ENCODE assay signal across 1 cellular context in genomic region chr14:50797250-50798047, GRCh38.
TF ChIP-seq lines count a peak whose summit lies in the region.

No MANE protein-coding gene starts in this region.

TF ChIP-seq in GM12878, 131 proteins besides CTCF, POLR2A, EP300 and RAD21:
- TF ChIP-seq, protein P1, sequence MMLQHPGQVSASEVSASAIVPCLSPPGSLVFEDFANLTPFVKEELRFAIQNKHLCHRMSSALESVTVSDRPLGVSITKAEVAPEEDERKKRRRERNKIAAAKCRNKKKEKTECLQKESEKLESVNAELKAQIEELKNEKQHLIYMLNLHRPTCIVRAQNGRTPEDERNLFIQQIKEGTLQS (IDR thresholded peaks at IDR 0.05; ENCODE audit: borderline replicate concordance, extremely low read depth, low read depth, low read length), result no peak
- TF ChIP-seq, protein P2, sequence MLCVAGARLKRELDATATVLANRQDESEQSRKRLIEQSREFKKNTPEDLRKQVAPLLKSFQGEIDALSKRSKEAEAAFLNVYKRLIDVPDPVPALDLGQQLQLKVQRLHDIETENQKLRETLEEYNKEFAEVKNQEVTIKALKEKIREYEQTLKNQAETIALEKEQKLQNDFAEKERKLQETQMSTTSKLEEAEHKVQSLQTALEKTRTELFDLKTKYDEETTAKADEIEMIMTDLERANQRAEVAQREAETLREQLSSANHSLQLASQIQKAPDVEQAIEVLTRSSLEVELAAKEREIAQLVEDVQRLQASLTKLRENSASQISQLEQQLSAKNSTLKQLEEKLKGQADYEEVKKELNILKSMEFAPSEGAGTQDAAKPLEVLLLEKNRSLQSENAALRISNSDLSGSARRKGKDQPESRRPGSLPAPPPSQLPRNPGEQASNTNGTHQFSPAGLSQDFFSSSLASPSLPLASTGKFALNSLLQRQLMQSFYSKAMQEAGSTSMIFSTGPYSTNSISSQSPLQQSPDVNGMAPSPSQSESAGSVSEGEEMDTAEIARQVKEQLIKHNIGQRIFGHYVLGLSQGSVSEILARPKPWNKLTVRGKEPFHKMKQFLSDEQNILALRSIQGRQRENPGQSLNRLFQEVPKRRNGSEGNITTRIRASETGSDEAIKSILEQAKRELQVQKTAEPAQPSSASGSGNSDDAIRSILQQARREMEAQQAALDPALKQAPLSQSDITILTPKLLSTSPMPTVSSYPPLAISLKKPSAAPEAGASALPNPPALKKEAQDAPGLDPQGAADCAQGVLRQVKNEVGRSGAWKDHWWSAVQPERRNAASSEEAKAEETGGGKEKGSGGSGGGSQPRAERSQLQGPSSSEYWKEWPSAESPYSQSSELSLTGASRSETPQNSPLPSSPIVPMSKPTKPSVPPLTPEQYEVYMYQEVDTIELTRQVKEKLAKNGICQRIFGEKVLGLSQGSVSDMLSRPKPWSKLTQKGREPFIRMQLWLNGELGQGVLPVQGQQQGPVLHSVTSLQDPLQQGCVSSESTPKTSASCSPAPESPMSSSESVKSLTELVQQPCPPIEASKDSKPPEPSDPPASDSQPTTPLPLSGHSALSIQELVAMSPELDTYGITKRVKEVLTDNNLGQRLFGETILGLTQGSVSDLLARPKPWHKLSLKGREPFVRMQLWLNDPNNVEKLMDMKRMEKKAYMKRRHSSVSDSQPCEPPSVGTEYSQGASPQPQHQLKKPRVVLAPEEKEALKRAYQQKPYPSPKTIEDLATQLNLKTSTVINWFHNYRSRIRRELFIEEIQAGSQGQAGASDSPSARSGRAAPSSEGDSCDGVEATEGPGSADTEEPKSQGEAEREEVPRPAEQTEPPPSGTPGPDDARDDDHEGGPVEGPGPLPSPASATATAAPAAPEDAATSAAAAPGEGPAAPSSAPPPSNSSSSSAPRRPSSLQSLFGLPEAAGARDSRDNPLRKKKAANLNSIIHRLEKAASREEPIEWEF (IDR thresholded peaks at IDR 0.05; ENCODE audit: insufficient replicate concordance, low read depth, low read length), result no peak
- TF ChIP-seq SUPT20H (IDR thresholded peaks at IDR 0.05; ENCODE audit: borderline replicate concordance, control insufficient read depth, low read depth, low read length) (no peak), IRF4 (IDR thresholded peaks at IDR 0.05; ENCODE audit: low read depth, low read length) (no peak), BCL11A (IDR thresholded peaks at IDR 0.05; ENCODE audit: low read depth, low read length) (no peak), JUNB (IDR thresholded peaks at IDR 0.05) (no peak), TARDBP (IDR thresholded peaks at IDR 0.05; ENCODE audit: borderline replicate concordance) (no peak), CREB1 (IDR thresholded peaks at IDR 0.05; ENCODE audit: low read depth) (no peak)
